16 cellular contexts compared by ENCODE assay signal in genomic region chr13:51955281-51955771, GRCh38. TPM values are rescaled to one million over a fixed set of nuclear protein-coding genes. Genes with fewer than 3 reads are reported as not detected.
DNase-seq lines count a peak whose midpoint lies in the region; ATAC-seq and TF ChIP-seq lines count a peak whose summit lies in the region.
"Had no signal": no experiment of that assay in that cellular context is flagged by ENCODE, and none has a peak within 500 bp of the region (broad histone marks: within the 10 kb centered on the region; RNA-seq: fewer than 3 reads in every experiment).

No MANE protein-coding gene starts in this region.

- no peak overlapping the region for H3K4me2 ChIP-seq in PC-3 (ENCODE audit: low read length)

- H3K9ac ChIP-seq in PC-3 (ENCODE audit: low read length) = no peak overlapping the region

- H3K27ac ChIP-seq in PC-3 (ENCODE audit: low read length) (peak overlapping the region; percentile 56), foreskin keratinocyte (no peak overlapping the region)
- H3K27ac ChIP-seq: SJSA1, spleen had no signal

- H3K4me3 ChIP-seq in PC-3 (ENCODE audit: low read length) = no peak overlapping the region
- H3K4me3 ChIP-seq: SJSA1, spleen had no signal

- DNase-seq in left cardiac atrium (no peak), Right ventricle myocardium inferior (ENCODE audit: missing footprints) (no peak), PC-3 (peak; percentile 39), NCI-H526 (lab: John Stamatoyannopoulos, UW) (no peak), foreskin keratinocyte (no peak)
- DNase-seq: activated CD4-positive, alpha-beta memory T cell treated with anti-CD3 and anti-CD28 coated beads, Interleukin-2, amount 10 ng/mL, durations not matched to agents 7 days and 5 days; foreskin melanocyte; mesendoderm; NCI-H526 treated with DMSO at 0.1 percent for 48 hours; occipital lobe; spleen had no signal

- CTCF ChIA-PET in PC-3 (lab: Charles Lee) = interaction anchor here (0.5 kb wide), 1 partner anchor 47 kb away, joined by 3 read pairs; no protein-coding TSS in a partner anchor

- ATAC-seq in left cardiac atrium (peak; percentile 27 to 33), Right ventricle myocardium inferior (no peak), PC-3 (no peak), esophagus mucosa (peak; percentile 39), HG02759 (IDR thresholded peaks at IDR 0.05; ENCODE audit: unreplicated experiment) (no peak), GM18505 (IDR thresholded peaks at IDR 0.05; ENCODE audit: unreplicated experiment) (no peak), foreskin keratinocyte (no peak)
- ATAC-seq: activated T-helper 17 cell treated with anti-CD3 and anti-CD28 coated beads, Interleukin-2, amount 50 U/mL, for 72 hours had no signal

- BruUV-seq in PC-3 (replicated peaks; lab: Mats Ljungman, UMichigan) = no TSS peak

- H3K27me3 ChIP-seq in PC-3 (ENCODE audit: low read length) (no peaks in the 10 kb centered on the region), foreskin keratinocyte (no peaks in the 10 kb centered on the region)
- H3K27me3 ChIP-seq: SJSA1, spleen had no signal

- no peaks in the 10 kb centered on the region for H3F3A ChIP-seq in PC-3 (ENCODE audit: low read length, unreplicated experiment)

- H3K79me2 ChIP-seq in PC-3 (ENCODE audit: low read length) = no peaks in the 10 kb centered on the region

- no peaks in the 10 kb centered on the region for H3K9me3 ChIP-seq in PC-3 (ENCODE audit: low read length)
- H3K9me3 ChIP-seq: SJSA1 had no signal

- H3K9me2 ChIP-seq in PC-3 (replicated peaks; ENCODE audit: low read length) = no peaks in the 10 kb centered on the region

- TF ChIP-seq POLR2A in GM18505 (IDR thresholded peaks at IDR 0.05; ENCODE audit: borderline replicate concordance, extremely low read depth, insufficient read depth, insufficient read length) = no peak

- POLR2A ChIA-PET in PC-3 (lab: Charles Lee; ENCODE audit: unreplicated experiment) = no interaction called here

- intact Hi-C loops in left cardiac atrium (cut with DNase I) = no loop called here
- intact Hi-C loops in Right ventricle myocardium inferior (cut with DNase I) = no loop called here
- intact Hi-C loops in PC-3 (cut with micrococcal nuclease) = no loop called here

- H3K4me1 ChIP-seq in PC-3 (ENCODE audit: insufficient read depth, low read length) = peaks cover 20% of the 10 kb centered on the region
- H3K4me1 ChIP-seq in foreskin keratinocyte = no peaks in the 10 kb centered on the region
- H3K4me1 ChIP-seq: SJSA1 had no signal

- no peaks in the 10 kb centered on the region for H3K36me3 ChIP-seq in PC-3 (ENCODE audit: low read depth, low read length)
- H3K36me3 ChIP-seq: SJSA1, spleen had no signal

- no peaks in the 10 kb centered on the region for H4K20me1 ChIP-seq in PC-3 (ENCODE audit: low read length)

- TF ChIP-seq CTCF in PC-3 (conservative IDR thresholded peaks at IDR 0.05; ENCODE audit: low read depth, low read length) = no peak
- TF ChIP-seq CTCF in foreskin keratinocyte (conservative IDR thresholded peaks at IDR 0.05) = no peak

- no peak overlapping the region for H2AFZ ChIP-seq in PC-3 (ENCODE audit: low read length)

RNA-seq across cellular contexts. Expression of gene ATP7B, which starts 55.9 kb away (rescaled TPM):
- total RNA-seq in left cardiac atrium = 1 to 10 TPM; 4.7 to 5.9 TPM
- 3.3 TPM for total RNA-seq in Right ventricle myocardium inferior
- 4.4 and 5.2 TPM in 2 replicates for total RNA-seq in PC-3 (2014; rRNA removed)
- total RNA-seq in esophagus mucosa = 0.92 TPM
- total RNA-seq in foreskin keratinocyte = 3.4 and 5.3 TPM in 2 replicates
- polyA plus RNA-seq in foreskin keratinocyte = 1.0 and 1.4 TPM in 2 replicates

RNA-seq across cellular contexts. Expression of gene ALG11, which starts 56.9 kb away (rescaled TPM):
- total RNA-seq in left cardiac atrium (10 to 100 TPM; 24.9 to 28.9 TPM), Right ventricle myocardium inferior (20.9 TPM), PC-3 (2014; rRNA removed) (7.3 and 9.0 TPM in 2 replicates), esophagus mucosa (16.7 TPM), foreskin keratinocyte (11.9 and 12.3 TPM in 2 replicates)
- polyA plus RNA-seq in foreskin keratinocyte = 4.4 and 5.4 TPM in 2 replicates

Comparison
In these comparisons a context has a peak if more than half of its experiments do, and no peak if none do; other contexts are left out.
1. ATAC-seq: peak in left cardiac atrium (2 of 2) and esophagus mucosa (single experiment); none in Right ventricle myocardium inferior (single experiment), PC-3 (single experiment), HG02759 (single experiment), GM18505 (single experiment) and foreskin keratinocyte (single experiment).